ENCODE assay signal across 25 cellular contexts in genomic region chr4:21649691-21650090, GRCh38.
DNase-seq lines count a peak whose midpoint lies in the region; ATAC-seq, FAIRE-seq and TF ChIP-seq lines count a peak whose summit lies in the region.
"Had no signal": no experiment of that assay in that cellular context is flagged by ENCODE, and none has a peak within 500 bp of the region (broad histone marks: within the 10 kb centered on the region; RNA-seq: fewer than 3 reads in every experiment).

No MANE protein-coding gene starts in this region.

- no peaks in the 10 kb centered on the region for H3K4me1 Mint-ChIP-seq in astrocyte (ENCODE audit: low read depth, unreplicated experiment)
- H3K4me1 Mint-ChIP-seq: B cell; CD4-positive, CD25-positive, alpha-beta regulatory T cell had no signal

- TF ChIP-seq EP300 in ovary (IDR thresholded peaks at IDR 0.05) = no peak

- no peaks in the 10 kb centered on the region for H3K79me1 ChIP-seq in mesenchymal stem cell (replicated peaks; ENCODE audit: low read length, poor library complexity, severe bottlenecking)

- H3K79me2 ChIP-seq in astrocyte (ENCODE audit: insufficient read depth, low read length) = no peaks in the 10 kb centered on the region

- no peaks in the 10 kb centered on the region for H3K27me3 ChIP-seq in astrocyte (ENCODE audit: insufficient read depth, low read length)
- H3K27me3 ChIP-seq in mesenchymal stem cell (ENCODE audit: control insufficient read depth in 1 of 2, insufficient read depth in 1 of 2, low read length in 2 of 2) = no peaks in the 10 kb centered on the region
- no peaks in the 10 kb centered on the region for H3K27me3 ChIP-seq in dorsolateral prefrontal cortex
- H3K27me3 ChIP-seq in ovary = no peaks in the 10 kb centered on the region
- H3K27me3 ChIP-seq: BLaER1 had no signal

- H3K27ac Mint-ChIP-seq in astrocyte (ENCODE audit: unreplicated experiment) = no peak overlapping the region
- H3K27ac Mint-ChIP-seq: B cell; CD4-positive, CD25-positive, alpha-beta regulatory T cell; CD8-positive, alpha-beta T cell; HFFc6 had no signal

- H3K4me2 ChIP-seq in astrocyte (ENCODE audit: low read length) (no peak overlapping the region), mesenchymal stem cell (ENCODE audit: low read length, poor library complexity, severe bottlenecking) (no peak overlapping the region)
- H3K4me2 ChIP-seq: BLaER1 had no signal

- H2AFZ ChIP-seq in astrocyte (ENCODE audit: low read depth, low read length) (no peak overlapping the region), mesenchymal stem cell (ENCODE audit: low read depth, low read length) (no peak overlapping the region)

- no peak overlapping the region for H2BK12ac ChIP-seq in mesenchymal stem cell (ENCODE audit: low read length in 2 of 2)

- H3K4me3 ChIP-seq in astrocyte (ENCODE audit: insufficient read depth, low read depth, low read length) (no peak overlapping the region), fibroblast of villous mesenchyme (ENCODE audit: low read depth, low read length) (no peak overlapping the region), mesenchymal stem cell (ENCODE audit: insufficient read depth in 1 of 2, low read depth in 1 of 2, low read length in 2 of 2) (no peak overlapping the region), dorsolateral prefrontal cortex (no peak overlapping the region), ovary (no peak overlapping the region)
- H3K4me3 ChIP-seq: BLaER1, HAP-1 had no signal

- H4K8ac ChIP-seq in mesenchymal stem cell (ENCODE audit: low read length) = no peak overlapping the region

- H3K9me3 ChIP-seq in astrocyte (ENCODE audit: insufficient read depth, low read depth, low read length) (no peaks in the 10 kb centered on the region), mesenchymal stem cell (ENCODE audit: control insufficient read depth, low read length) (no peaks in the 10 kb centered on the region), ovary (no peaks in the 10 kb centered on the region)
- H3K9me3 ChIP-seq: BLaER1, Caco-2, HAP-1 had no signal

- peak; percentile 1 for DNase-seq in EH (ENCODE audit: low read depth)
- peak; percentile 82 for DNase-seq in astrocyte (ENCODE audit: low read depth)
- DNase-seq in fibroblast of villous mesenchyme (ENCODE audit: low read depth) = peak; percentile 19
- peak; percentile 20 for DNase-seq in mesenchymal stem cell
- no peak for DNase-seq in NCI-H187 treated with DMSO at 0.1 percent for 48 hours (lab: John Stamatoyannopoulos, UW)
- no peak for DNase-seq in dorsolateral prefrontal cortex
- no peak for DNase-seq in ovary
- DNase-seq: Caco-2; CD4-positive, CD25-positive, alpha-beta regulatory T cell; CD8-positive, alpha-beta T cell; DMS153; DND-41; EL; GDM1; GOT3; HFFc6 had no signal

- H2BK120ac ChIP-seq in mesenchymal stem cell (ENCODE audit: low read depth, low read length) = no peak overlapping the region

- H3K27ac ChIP-seq in astrocyte (ENCODE audit: low read depth, low read length) (no peak overlapping the region), mesenchymal stem cell (ENCODE audit: low read length, poor library complexity, severe bottlenecking) (peak overlapping the region; percentile 45), dorsolateral prefrontal cortex (no peak overlapping the region), ovary (no peak overlapping the region)
- H3K27ac ChIP-seq: BLaER1, C4-2B had no signal

- no peaks in the 10 kb centered on the region for H3K9me3 Mint-ChIP-seq in astrocyte (ENCODE audit: unreplicated experiment)
- H3K9me3 Mint-ChIP-seq: CD8-positive, alpha-beta T cell had no signal

- H3K4me1 ChIP-seq in astrocyte (ENCODE audit: insufficient read depth, low read length) = no peaks in the 10 kb centered on the region
- no peaks in the 10 kb centered on the region for H3K4me1 ChIP-seq in mesenchymal stem cell (ENCODE audit: control insufficient read depth, insufficient read depth, low read depth, low read length)
- H3K4me1 ChIP-seq in ovary (ENCODE audit: insufficient read depth) = no peaks in the 10 kb centered on the region
- H3K4me1 ChIP-seq: BLaER1, Caco-2, HAP-1 had no signal

- H4K20me1 ChIP-seq in astrocyte (ENCODE audit: insufficient read depth, low read length) = no peaks in the 10 kb centered on the region
- H4K20me1 ChIP-seq: BLaER1 had no signal

- H2BK5ac ChIP-seq in mesenchymal stem cell (ENCODE audit: low read depth, low read length, poor library complexity, severe bottlenecking) = no peak overlapping the region

- TF ChIP-seq CTCF in astrocyte (IDR thresholded peaks at IDR 0.05; ENCODE audit: insufficient read depth, low read depth, low read length) (no peak), fibroblast of villous mesenchyme (IDR thresholded peaks at IDR 0.05; ENCODE audit: insufficient read depth, low read depth, low read length) (no peak), dorsolateral prefrontal cortex (IDR thresholded peaks at IDR 0.05 in 54 of 56, conservative IDR thresholded peaks at IDR 0.05 in 2 of 56; ENCODE audit: low read depth in 1 of 56, partially characterized antibody in 56 of 56) (no peak), ovary (IDR thresholded peaks at IDR 0.05) (no peak)

- intact Hi-C loops in dorsolateral prefrontal cortex (cut with DNase I) = no loop called here
- intact Hi-C loops in ovary (cut with DNase I) = no loop called here

- no peak overlapping the region for H3K18ac ChIP-seq in mesenchymal stem cell (ENCODE audit: low read depth in 1 of 2, low read length in 2 of 2)

- no peak overlapping the region for H2BK15ac ChIP-seq in mesenchymal stem cell (ENCODE audit: low read depth, poor library complexity, severe bottlenecking)

- no peak overlapping the region for H3K9ac ChIP-seq in astrocyte (ENCODE audit: low read length)
- no peak overlapping the region for H3K9ac ChIP-seq in mesenchymal stem cell (ENCODE audit: low read length)
- H3K9ac ChIP-seq: BLaER1 had no signal

- no peak for TF ChIP-seq POLR2A in ovary (IDR thresholded peaks at IDR 0.05)

- no peak for FAIRE-seq in astrocyte (lab: Jason Lieb, UNC)
- FAIRE-seq: A204.1, GM12891, GM18507, H54 had no signal

- no peak overlapping the region for H3K23ac ChIP-seq in mesenchymal stem cell (ENCODE audit: low read length in 2 of 2)

- H3K14ac ChIP-seq in mesenchymal stem cell (ENCODE audit: low read length in 2 of 2) = no peak overlapping the region

- no peak overlapping the region for H2AK5ac ChIP-seq in mesenchymal stem cell (ENCODE audit: low read length, severe bottlenecking)

- ATAC-seq in GM18870 (IDR thresholded peaks at IDR 0.05; ENCODE audit: unreplicated experiment) = no peak
- ATAC-seq: CD8-positive, alpha-beta T cell had no signal

- H3K27me3 Mint-ChIP-seq in astrocyte (ENCODE audit: low read depth, unreplicated experiment) = no peaks in the 10 kb centered on the region
- H3K27me3 Mint-ChIP-seq: B cell; CD4-positive, CD25-positive, alpha-beta regulatory T cell had no signal

- no peak overlapping the region for H3K4me3 Mint-ChIP-seq in astrocyte (ENCODE audit: unreplicated experiment)
- H3K4me3 Mint-ChIP-seq: B cell; CD4-positive, CD25-positive, alpha-beta regulatory T cell; CD8-positive, alpha-beta T cell; HFFc6 had no signal

- H3K36me3 Mint-ChIP-seq in astrocyte (ENCODE audit: low read depth, unreplicated experiment) = no peaks in the 10 kb centered on the region
- H3K36me3 Mint-ChIP-seq: CD4-positive, CD25-positive, alpha-beta regulatory T cell; CD8-positive, alpha-beta T cell had no signal

- H4K91ac ChIP-seq in mesenchymal stem cell (ENCODE audit: low read length) = no peak overlapping the region

- 0% methylated on average over 1 of the region's 1 CpG for WGBS in mesenchymal stem cell
- WGBS in ovary, 3 donors = 0 to 30% (median 27%) methylated on average over 1 of the region's 1 CpG

- H3K4ac ChIP-seq in mesenchymal stem cell (ENCODE audit: low read depth in 1 of 2, low read length in 2 of 2) = no peak overlapping the region

- H3K36me3 ChIP-seq in astrocyte (ENCODE audit: insufficient read depth, low read length) = no peaks in the 10 kb centered on the region
- H3K36me3 ChIP-seq in mesenchymal stem cell (ENCODE audit: control insufficient read depth in 1 of 2, insufficient read depth in 2 of 2, low read depth in 1 of 2, low read length in 2 of 2) = no peaks in the 10 kb centered on the region
- no peaks in the 10 kb centered on the region for H3K36me3 ChIP-seq in ovary
- H3K36me3 ChIP-seq: BLaER1, HAP-1 had no signal

Comparison
In these comparisons a context has a peak if more than half of its experiments do, and no peak if none do; other contexts are left out.
1. DNase-seq: peak in EH (single experiment), astrocyte (single experiment), fibroblast of villous mesenchyme (single experiment) and mesenchymal stem cell (single experiment); none in NCI-H187 treated with DMSO at 0.1 percent for 48 hours (single experiment), dorsolateral prefrontal cortex (0 of 10) and ovary (0 of 5).